19 cellular contexts compared by ENCODE assay signal in the genomic region with DNA sequence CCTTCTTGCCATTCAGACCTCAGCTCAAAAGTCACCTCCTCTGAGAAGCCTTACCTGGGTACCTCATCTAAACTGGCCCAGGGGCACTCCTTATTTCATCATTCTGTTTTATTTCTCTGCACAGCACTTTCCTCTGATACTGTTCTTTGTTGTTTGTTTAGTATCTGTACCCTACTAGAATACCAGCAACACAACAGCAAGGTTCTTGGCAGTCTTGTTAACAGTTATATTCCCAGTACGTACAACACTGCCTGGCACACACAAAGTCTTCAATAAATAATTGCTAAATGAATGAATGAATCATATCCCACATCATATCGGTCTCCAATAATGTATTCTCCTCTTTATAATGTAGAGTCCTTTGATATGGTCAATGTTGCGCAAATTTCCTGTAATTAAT.
DNase-seq lines count a peak whose midpoint lies in the region; ATAC-seq and TF ChIP-seq lines count a peak whose summit lies in the region.
"Had no signal": no experiment of that assay in that cellular context is flagged by ENCODE, and none has a peak within 500 bp of the region (broad histone marks: within the 10 kb centered on the region; RNA-seq: fewer than 3 reads in every experiment).

No MANE protein-coding gene starts in this region.

- POLR2A ChIA-PET in WTC11 (lab: Charles Lee) = no interaction called here

- H3K4me1 Mint-ChIP-seq in stimulated activated naive CD8-positive, alpha-beta T cell treated with anti-CD3 and anti-CD28 coated beads, Interleukin-15, Interleukin-2, amounts not matched to agents 100 ng/mL and 50 ng/mL, for 24 hours (ENCODE audit: low read depth) = peaks cover 95% of the 10 kb centered on the region
- H3K4me1 Mint-ChIP-seq in WTC11 (peaks cover 21% of the 10 kb centered on the region), endodermal cell (peaks cover 12% of the 10 kb centered on the region)

- no peak for TF ChIP-seq POLR2A in ovary (IDR thresholded peaks at IDR 0.05)

- H3K27ac Mint-ChIP-seq in stimulated activated naive CD8-positive, alpha-beta T cell treated with anti-CD3 and anti-CD28 coated beads, Interleukin-15, Interleukin-2, amounts not matched to agents 100 ng/mL and 50 ng/mL, for 24 hours = peak overlapping the region; percentile 67
- H3K27ac Mint-ChIP-seq in WTC11 (peak overlapping the region; percentile 24; the same call in 1 of the 2 replicates), endodermal cell (peak overlapping the region; percentile 20)
- H3K27ac Mint-ChIP-seq: type B pancreatic cell had no signal

- no peaks in the 10 kb centered on the region for H3K9me3 ChIP-seq in endodermal cell (ENCODE audit: control insufficient read depth, low read length)
- no peaks in the 10 kb centered on the region for H3K9me3 ChIP-seq in ovary
- H3K9me3 ChIP-seq: right atrium auricular region had no signal

- H3K4me1 ChIP-seq in endodermal cell (ENCODE audit: control insufficient read depth, insufficient read depth, low read length) (no peaks in the 10 kb centered on the region), ovary (ENCODE audit: insufficient read depth) (peaks cover 5% of the 10 kb centered on the region)

- TF ChIP-seq CTCF in WTC11 (IDR thresholded peaks at IDR 0.05) = no peak
- no peak for TF ChIP-seq CTCF in endodermal cell (conservative IDR thresholded peaks at IDR 0.05)
- no peak for TF ChIP-seq CTCF in ovary (IDR thresholded peaks at IDR 0.05)

- H3K9me3 Mint-ChIP-seq in stimulated activated naive CD8-positive, alpha-beta T cell treated with anti-CD3 and anti-CD28 coated beads, Interleukin-15, Interleukin-2, amounts not matched to agents 100 ng/mL and 50 ng/mL, for 24 hours = no peaks in the 10 kb centered on the region
- H3K9me3 Mint-ChIP-seq in WTC11 (no peaks in the 10 kb centered on the region), endodermal cell (no peaks in the 10 kb centered on the region)
- H3K9me3 Mint-ChIP-seq: activated T-cell treated with anti-CD3 and anti-CD28 coated beads, Interleukin-2, amount 50 U/mL, for 4 hours had no signal

- H3K27ac ChIP-seq in endodermal cell (ENCODE audit: low read depth, low read length) = no peak overlapping the region
- no peak overlapping the region for H3K27ac ChIP-seq in ovary
- H3K27ac ChIP-seq: right atrium auricular region had no signal

- DNase-seq in stimulated activated naive CD8-positive, alpha-beta T cell treated with anti-CD3 and anti-CD28 coated beads, Interleukin-15, Interleukin-2, amounts not matched to agents 100 U/mL and 50 U/mL, for 24 hours = no peak
- DNase-seq in WTC11 (ENCODE audit: low spot score) (no peak), endodermal cell (no peak), NCI-H526 treated with DMSO at 0.1 percent for 48 hours (lab: John Stamatoyannopoulos, UW) (no peak), GM19238 (ENCODE audit: insufficient read length, low spot score) (no peak), ovary (no peak), D341Med (ENCODE audit: low spot score) (no peak)
- DNase-seq: activated naive CD4-positive, alpha-beta T cell treated with Interleukin-2 at 50 U/mL for 16 hours; activated T-cell treated with anti-CD3 and anti-CD28 coated beads, Interleukin-2, amount 50 U/mL, for 4 hours; DMS53; glutamatergic neuron; KBM-7; mammary epithelial cell; NCI-H524; stimulated activated CD4-positive, alpha-beta T cell treated with anti-CD3 and anti-CD28 coated beads, Interleukin-4, amount 100 ng/mL, for 4 hours had no signal

- H3K36me3 ChIP-seq in endodermal cell (ENCODE audit: control insufficient read depth, insufficient read depth, low read length) (no peaks in the 10 kb centered on the region), ovary (no peaks in the 10 kb centered on the region)
- H3K36me3 ChIP-seq: right atrium auricular region had no signal

- H3K27me3 ChIP-seq in endodermal cell (ENCODE audit: control insufficient read depth, insufficient read depth, low read length, poor library complexity, severe bottlenecking) = no peaks in the 10 kb centered on the region
- no peaks in the 10 kb centered on the region for H3K27me3 ChIP-seq in ovary
- H3K27me3 ChIP-seq: right atrium auricular region had no signal

- no peak for ATAC-seq in stimulated activated naive CD8-positive, alpha-beta T cell treated with anti-CD3 and anti-CD28 coated beads, Interleukin-15, Interleukin-2, amounts not matched to agents 100 U/mL and 50 U/mL, for 24 hours
- ATAC-seq in WTC11 = no peak
- ATAC-seq: activated T-cell treated with anti-CD3 and anti-CD28 coated beads, Interleukin-2, amount 50 U/mL, for 4 hours; HCT116 had no signal

- no peaks in the 10 kb centered on the region for H3K36me3 Mint-ChIP-seq in stimulated activated naive CD8-positive, alpha-beta T cell treated with anti-CD3 and anti-CD28 coated beads, Interleukin-15, Interleukin-2, amounts not matched to agents 100 ng/mL and 50 ng/mL, for 24 hours (ENCODE audit: low read depth)
- H3K36me3 Mint-ChIP-seq in WTC11 (no peaks in the 10 kb centered on the region), endodermal cell (ENCODE audit: low read depth) (no peaks in the 10 kb centered on the region)

- no peaks in the 10 kb centered on the region for H3K27me3 Mint-ChIP-seq in stimulated activated naive CD8-positive, alpha-beta T cell treated with anti-CD3 and anti-CD28 coated beads, Interleukin-15, Interleukin-2, amounts not matched to agents 100 ng/mL and 50 ng/mL, for 24 hours
- H3K27me3 Mint-ChIP-seq in WTC11 (ENCODE audit: low read depth) = no peaks in the 10 kb centered on the region
- no peaks in the 10 kb centered on the region for H3K27me3 Mint-ChIP-seq in endodermal cell (ENCODE audit: insufficient read depth)
- H3K27me3 Mint-ChIP-seq: type B pancreatic cell had no signal

- H3K4me3 ChIP-seq in endodermal cell (ENCODE audit: low read length) (no peak overlapping the region), ovary (no peak overlapping the region)
- H3K4me3 ChIP-seq: right atrium auricular region had no signal

- WGBS in endodermal cell (ENCODE audit: insufficient coverage in 1 of 2, insufficient read length in 1 of 2), 2 experiments = 100% methylated on average over 1 to 2 of the region's 3 CpGs
- WGBS in ovary, 3 donors = 93 to 96% (median 95%) methylated on average over 3 of the region's 3 CpGs

- intact Hi-C loops in ovary (cut with DNase I) = no loop called here

- TF ChIP-seq EP300 in ovary (IDR thresholded peaks at IDR 0.05) = no peak

- no peak overlapping the region for H3K4me3 Mint-ChIP-seq in stimulated activated naive CD8-positive, alpha-beta T cell treated with anti-CD3 and anti-CD28 coated beads, Interleukin-15, Interleukin-2, amounts not matched to agents 100 ng/mL and 50 ng/mL, for 24 hours
- H3K4me3 Mint-ChIP-seq in WTC11 (no peak overlapping the region), endodermal cell (no peak overlapping the region)
- H3K4me3 Mint-ChIP-seq: activated T-cell treated with anti-CD3 and anti-CD28 coated beads, Interleukin-2, amount 50 U/mL, for 4 hours; type B pancreatic cell had no signal

- CTCF ChIA-PET in WTC11 (lab: Charles Lee) = interaction anchor here (0.6 to 2.0 kb wide), 3 partner anchors 11 to 585 kb away, joined by 3 to 9 read pairs (median 3); no protein-coding TSS in a partner anchor

- H3K9ac ChIP-seq in endodermal cell (ENCODE audit: extremely low read depth, low read length, poor library complexity, severe bottlenecking) = no peak overlapping the region

TF ChIP-seq in WTC11, 78 proteins besides CTCF, POLR2A, EP300 and RAD21:
- TF ChIP-seq TEAD1 (CRISPR knock-in tag; IDR thresholded peaks at IDR 0.05) (no peak), JAZF1 (CRISPR knock-in tag; IDR thresholded peaks at IDR 0.05) (no peak), SP1 (CRISPR knock-in tag; conservative IDR thresholded peaks at IDR 0.05) (no peak), TEAD4 (CRISPR knock-in tag; IDR thresholded peaks at IDR 0.05) (no peak), ZNF138 (CRISPR knock-in tag; conservative IDR thresholded peaks at IDR 0.05) (no peak), ZNF396 (CRISPR knock-in tag; IDR thresholded peaks at IDR 0.05; ENCODE audit: borderline replicate concordance) (no peak), ZNF232 (CRISPR knock-in tag; IDR thresholded peaks at IDR 0.05) (no peak), NFATC4 (CRISPR knock-in tag; IDR thresholded peaks at IDR 0.05) (no peak), ZNF425 (CRISPR knock-in tag; conservative IDR thresholded peaks at IDR 0.05) (no peak), IRF2 (CRISPR knock-in tag; IDR thresholded peaks at IDR 0.05; ENCODE audit: borderline replicate concordance, low read depth) (no peak), FOXP1 (CRISPR knock-in tag; IDR thresholded peaks at IDR 0.05; ENCODE audit: borderline replicate concordance) (no peak), SMAD3 (CRISPR knock-in tag; IDR thresholded peaks at IDR 0.05; ENCODE audit: borderline replicate concordance) (no peak), NFYB (CRISPR knock-in tag; conservative IDR thresholded peaks at IDR 0.05; ENCODE audit: low read depth) (no peak), NR3C1 (CRISPR knock-in tag; conservative IDR thresholded peaks at IDR 0.05; ENCODE audit: low read depth) (no peak)
- TF ChIP-seq, protein P1, sequence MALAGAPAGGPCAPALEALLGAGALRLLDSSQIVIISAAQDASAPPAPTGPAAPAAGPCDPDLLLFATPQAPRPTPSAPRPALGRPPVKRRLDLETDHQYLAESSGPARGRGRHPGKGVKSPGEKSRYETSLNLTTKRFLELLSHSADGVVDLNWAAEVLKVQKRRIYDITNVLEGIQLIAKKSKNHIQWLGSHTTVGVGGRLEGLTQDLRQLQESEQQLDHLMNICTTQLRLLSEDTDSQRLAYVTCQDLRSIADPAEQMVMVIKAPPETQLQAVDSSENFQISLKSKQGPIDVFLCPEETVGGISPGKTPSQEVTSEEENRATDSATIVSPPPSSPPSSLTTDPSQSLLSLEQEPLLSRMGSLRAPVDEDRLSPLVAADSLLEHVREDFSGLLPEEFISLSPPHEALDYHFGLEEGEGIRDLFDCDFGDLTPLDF (CRISPR knock-in tag; IDR thresholded peaks at IDR 0.05) = no peak
